8 cellular contexts compared by ENCODE assay signal in the genomic region with DNA sequence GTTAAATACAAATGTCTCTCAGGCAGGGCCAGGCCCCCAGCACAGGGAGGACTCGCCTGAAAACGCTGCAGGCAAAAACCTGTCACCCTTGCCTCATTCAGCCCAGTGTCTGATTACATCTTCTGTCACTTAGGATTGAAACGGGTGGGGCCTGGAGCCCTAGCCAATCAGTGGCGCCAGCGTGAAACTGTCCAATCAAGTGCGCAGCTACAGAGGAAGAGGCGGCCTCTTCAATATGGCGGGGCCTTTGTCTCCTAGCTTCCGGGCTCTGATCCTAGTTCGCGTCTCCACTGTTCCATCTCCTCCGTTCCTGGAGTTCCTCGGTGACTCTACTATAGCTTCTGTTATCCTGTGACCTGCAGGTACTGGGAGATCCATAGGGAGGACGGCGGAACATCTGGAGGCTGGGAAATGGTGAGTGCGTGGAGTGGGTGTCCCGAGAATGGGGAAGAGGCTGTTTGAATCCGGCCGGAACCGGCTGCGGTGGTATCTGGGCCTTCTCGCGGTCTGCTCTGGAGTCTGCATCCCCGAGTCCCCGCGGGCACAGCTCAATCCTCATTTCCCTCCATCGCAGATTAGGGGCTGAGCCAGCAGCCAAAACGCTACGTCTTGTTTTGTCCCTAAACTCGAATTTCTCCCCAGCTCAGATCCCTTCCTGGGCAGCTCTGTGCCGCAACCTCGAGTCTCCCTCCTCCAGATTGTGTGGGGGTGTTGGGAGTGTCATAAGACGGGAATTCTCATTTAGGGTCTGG. TPM values are rescaled to one million over a fixed set of nuclear protein-coding genes. Genes with fewer than 3 reads are reported as not detected.
A peak's percentile ranks its signal among the peaks of the same experiment; 100 is the strongest.
DNase-seq lines count a peak whose midpoint lies in the region; ATAC-seq and TF ChIP-seq lines count a peak whose summit lies in the region.

A gene (plus strand): TSS at position 222 of the 752 bp plus-strand sequence. CDS start 190 bp downstream, at position 412.

- peak within 1 kb of the TSS; percentile 95 for H3K27ac Mint-ChIP-seq in activated naive CD8-positive, alpha-beta T cell treated with anti-CD3 and anti-CD28 coated beads, Interleukin-2, amount 50 U/mL, for 24 hours

- H3K9me3 Mint-ChIP-seq in activated naive CD8-positive, alpha-beta T cell treated with anti-CD3 and anti-CD28 coated beads, Interleukin-2, amount 50 U/mL, for 24 hours, result peaks cover 7% of the 10 kb centered on the region

- peaks cover 38% of the 10 kb centered on the region for H3K4me1 Mint-ChIP-seq in activated naive CD8-positive, alpha-beta T cell treated with anti-CD3 and anti-CD28 coated beads, Interleukin-2, amount 50 U/mL, for 24 hours

- peak within 1 kb of the TSS; percentile 57 to 81 (median 65) for H3K4me3 ChIP-seq in gastrocnemius medialis

- H3K9me3 ChIP-seq in gastrocnemius medialis, result no peaks in the 10 kb centered on the region

- no peak for TF ChIP-seq CTCF in gastrocnemius medialis (IDR thresholded peaks at IDR 0.05 in 4 of 5, conservative IDR thresholded peaks at IDR 0.05 in 1 of 5)

- peak; percentile 49 for TF ChIP-seq POLR2A in GM10847 (IDR thresholded peaks at IDR 0.05; ENCODE audit: extremely low read depth, insufficient read length)
- peak in 1 of 2 donors; percentile 18 for TF ChIP-seq POLR2A in gastrocnemius medialis (IDR thresholded peaks at IDR 0.05)

- peak; percentile 93 for DNase-seq in NCI-H128 (lab: John Stamatoyannopoulos, UW; ENCODE audit: unreplicated experiment)
- peak; percentile 84 for DNase-seq in T follicular helper cell (ENCODE audit: low read depth)
- DNase-seq in activated naive CD8-positive, alpha-beta T cell treated with anti-CD3 and anti-CD28 coated beads, Interleukin-2, amount 50 U/mL, for 24 hours, result peak; percentile 83
- peak; percentile 93 for DNase-seq in cardiac septum (ENCODE audit: low spot score)
- peak; percentile 86 to 92 for DNase-seq in gastrocnemius medialis
- no peak for DNase-seq in GOT3 (lab: John Stamatoyannopoulos, UW)

- peak within 1 kb of the TSS; percentile 96 for H3K4me3 Mint-ChIP-seq in activated naive CD8-positive, alpha-beta T cell treated with anti-CD3 and anti-CD28 coated beads, Interleukin-2, amount 50 U/mL, for 24 hours

- H3K36me3 ChIP-seq in gastrocnemius medialis, result no peaks in the 10 kb centered on the region

- intact Hi-C loops in cardiac septum (cut with DNase I), result loop anchor here (5.0 kb wide), 1 partner anchor 243 kb away; no protein-coding TSS in a partner anchor
- intact Hi-C loops in gastrocnemius medialis (cut with DNase I; ENCODE audit: low total_unique reads), result loop anchor here (2.0 to 10.0 kb wide), 2 partner anchors 249 to 481 kb away; a partner anchor contains a TSS

- H3K4me1 ChIP-seq in gastrocnemius medialis, result peaks cover 13 to 19% of the 10 kb centered on the region in 2 donors

- peak within 1 kb of the TSS; percentile 29 to 64 (median 52) for H3K27ac ChIP-seq in gastrocnemius medialis

- H3K27me3 Mint-ChIP-seq in activated naive CD8-positive, alpha-beta T cell treated with anti-CD3 and anti-CD28 coated beads, Interleukin-2, amount 50 U/mL, for 24 hours, result no peaks in the 10 kb centered on the region

- peaks cover 35% of the 10 kb centered on the region for H3K36me3 Mint-ChIP-seq in activated naive CD8-positive, alpha-beta T cell treated with anti-CD3 and anti-CD28 coated beads, Interleukin-2, amount 50 U/mL, for 24 hours (ENCODE audit: low read depth)

- in situ Hi-C loops in gastrocnemius medialis (cut with MboI; ENCODE audit: low sequenced_read_pairs in 4 of 4), result loop anchor here (25.0 kb wide), 6 partner anchors 223 to 598 kb away; a partner anchor contains a TSS

- ATAC-seq in HG02642 (IDR thresholded peaks at IDR 0.05; ENCODE audit: poor library complexity, unreplicated experiment), result peak; percentile 100
- ATAC-seq in activated naive CD8-positive, alpha-beta T cell treated with anti-CD3 and anti-CD28 coated beads, Interleukin-2, amount 50 U/mL, for 24 hours, result peak; percentile 100
- ATAC-seq in gastrocnemius medialis, result peak; percentile 100

- H3K27me3 ChIP-seq in gastrocnemius medialis, result no peaks in the 10 kb centered on the region

RNA-seq across cellular contexts. Expression of the gene that starts here (rescaled TPM):
- total RNA-seq in cardiac septum, result 6.8 TPM
- 1 to 10 TPM; 2.2 to 7.8 (median 2.7) TPM for total RNA-seq in gastrocnemius medialis
